13 cellular contexts compared by ENCODE assay signal in the genomic region with DNA sequence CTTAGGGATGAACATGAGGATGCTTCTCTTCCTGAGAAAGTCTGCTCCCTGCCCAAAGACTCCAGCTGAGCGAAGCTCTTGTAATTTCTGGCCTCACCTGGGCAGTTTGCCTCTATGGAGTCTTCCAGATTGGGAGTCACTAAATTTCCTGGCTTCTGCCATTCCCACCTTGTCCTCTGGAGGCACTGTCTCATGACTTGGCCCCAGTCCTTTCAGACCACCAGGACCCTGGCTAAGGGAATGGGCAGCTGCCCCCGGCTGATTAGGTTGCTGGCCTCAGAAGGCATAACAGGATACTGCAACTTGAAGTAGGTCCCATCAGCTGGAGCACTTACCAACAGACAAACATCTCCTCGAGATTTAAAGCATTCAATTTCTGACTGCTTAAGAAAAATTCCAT.
DNase-seq lines count a peak whose midpoint lies in the region; ATAC-seq and TF ChIP-seq lines count a peak whose summit lies in the region.
"Had no signal": no experiment of that assay in that cellular context is flagged by ENCODE, and none has a peak within 500 bp of the region (broad histone marks: within the 10 kb centered on the region; RNA-seq: fewer than 3 reads in every experiment).

No MANE protein-coding gene starts in this region.

- H3K9me3 Mint-ChIP-seq in Calu3 (ENCODE audit: low read depth, unreplicated experiment), result peaks cover 9% of the 10 kb centered on the region

- no peak overlapping the region for H3K27ac ChIP-seq in right atrium auricular region
- H3K27ac ChIP-seq: psoas muscle had no signal

- no peak overlapping the region for H3K27ac Mint-ChIP-seq in Calu3 (ENCODE audit: unreplicated experiment)
- H3K27ac Mint-ChIP-seq: immature natural killer cell had no signal

- peaks cover 29% of the 10 kb centered on the region for H3K4me1 Mint-ChIP-seq in Calu3 (ENCODE audit: low read depth, unreplicated experiment)
- H3K4me1 Mint-ChIP-seq: immature natural killer cell had no signal

- H3K36me3 ChIP-seq in kidney epithelial cell (ENCODE audit: control insufficient read depth, insufficient read depth, low read length) (no peaks in the 10 kb centered on the region), right atrium auricular region (no peaks in the 10 kb centered on the region)

- POLR2A ChIA-PET in HEK293T (lab: Yijun Ruan, JAX), result no interaction called here

- no peaks in the 10 kb centered on the region for H3K9me3 ChIP-seq in right atrium auricular region
- H3K9me3 ChIP-seq: psoas muscle had no signal

- intact Hi-C loops in Calu3 (cut with micrococcal nuclease; ENCODE audit: unreplicated experiment), result no loop called here

- no peak for DNase-seq in Calu3
- DNase-seq in HEK293T (ENCODE audit: extremely low spot score), result peak; percentile 63
- no peak for DNase-seq in kidney epithelial cell (ENCODE audit: low read depth)
- DNase-seq in T-helper 1 cell, result no peak
- DNase-seq in putamen (ENCODE audit: low spot score), result no peak
- DNase-seq in right atrium auricular region (ENCODE audit: low spot score), result no peak
- DNase-seq: GDM1, immature natural killer cell, NCI-H1105, psoas muscle, SHP77 treated with DMSO at 0.1 percent for 48 hours had no signal

- H3K4me1 ChIP-seq in right atrium auricular region, result no peaks in the 10 kb centered on the region
- H3K4me1 ChIP-seq: psoas muscle had no signal

- no peak for ATAC-seq in HG03097 (IDR thresholded peaks at IDR 0.05; ENCODE audit: low FRiP score, unreplicated experiment)
- ATAC-seq: psoas muscle had no signal

- H3K4me3 ChIP-seq in WI38 (ENCODE audit: low read depth, low read length) (no peak overlapping the region), kidney epithelial cell (ENCODE audit: low read depth, low read length) (no peak overlapping the region), right atrium auricular region (no peak overlapping the region)
- H3K4me3 ChIP-seq: psoas muscle had no signal

- BruUV-seq in Calu3 (replicated peaks; lab: Mats Ljungman, UMichigan), result no TSS peak

- CTCF ChIA-PET in Calu3 (lab: Charles Lee) (no interaction called here), HEK293T (lab: Yijun Ruan, JAX) (interaction anchor here (0.6 to 0.7 kb wide), 2 partner anchors 63 to 118 kb away, joined by 3 to 12 read pairs; no protein-coding TSS in a partner anchor)

- H3K27me3 Mint-ChIP-seq in Calu3 (ENCODE audit: unreplicated experiment), result no peaks in the 10 kb centered on the region

- no peak overlapping the region for H3K4me3 Mint-ChIP-seq in Calu3 (ENCODE audit: low read depth, unreplicated experiment)
- H3K4me3 Mint-ChIP-seq: immature natural killer cell had no signal

- H3K36me3 Mint-ChIP-seq in Calu3 (ENCODE audit: insufficient read depth, unreplicated experiment), result no peaks in the 10 kb centered on the region
- H3K36me3 Mint-ChIP-seq: immature natural killer cell had no signal

- H3K27me3 ChIP-seq in kidney epithelial cell (ENCODE audit: control insufficient read depth, insufficient read depth, low read length) (no peaks in the 10 kb centered on the region), right atrium auricular region (no peaks in the 10 kb centered on the region)

- TF ChIP-seq CTCF in Calu3 (IDR thresholded peaks at IDR 0.05; ENCODE audit: unreplicated experiment), result peak; percentile 40
- peak; percentile 30; the same call in 1 of the 2 replicates for TF ChIP-seq CTCF in WI38 (IDR thresholded peaks at IDR 0.05; ENCODE audit: low read depth, low read length)
- TF ChIP-seq CTCF in kidney epithelial cell (IDR thresholded peaks at IDR 0.05; ENCODE audit: insufficient read depth, low read length, poor library complexity, severe bottlenecking), result peak; percentile 63
- no peak for TF ChIP-seq CTCF in right atrium auricular region (IDR thresholded peaks at IDR 0.05)

TF ChIP-seq in HEK293T, 16 proteins besides CTCF, POLR2A, EP300 and RAD21:
- TF ChIP-seq FOXK2 (IDR thresholded peaks at IDR 0.05), result no peak
- TF ChIP-seq L3MBTL2 (conservative IDR thresholded peaks at IDR 0.05), result no peak
- TF ChIP-seq SP1 (IDR thresholded peaks at IDR 0.05), result no peak
- no peak for TF ChIP-seq CTBP1 (IDR thresholded peaks at IDR 0.05; ENCODE audit: borderline replicate concordance)
- TF ChIP-seq FOXM1 (IDR thresholded peaks at IDR 0.05; ENCODE audit: borderline replicate concordance), result no peak
- TF ChIP-seq SUZ12 (IDR thresholded peaks at IDR 0.05), result no peak
- no peak for TF ChIP-seq FOXA1 (IDR thresholded peaks at IDR 0.05)
- TF ChIP-seq NFRKB (IDR thresholded peaks at IDR 0.05), result no peak

Comparison
In these comparisons a context has a peak if more than half of its experiments do, and no peak if none do; other contexts are left out.
1. CTCF ChIP-seq: peak in Calu3 (single experiment), WI38 (single experiment) and kidney epithelial cell (single experiment); none in right atrium auricular region (0 of 2).